Comparison of ENCODE assay signal across 14 cellular contexts in the genomic region with DNA sequence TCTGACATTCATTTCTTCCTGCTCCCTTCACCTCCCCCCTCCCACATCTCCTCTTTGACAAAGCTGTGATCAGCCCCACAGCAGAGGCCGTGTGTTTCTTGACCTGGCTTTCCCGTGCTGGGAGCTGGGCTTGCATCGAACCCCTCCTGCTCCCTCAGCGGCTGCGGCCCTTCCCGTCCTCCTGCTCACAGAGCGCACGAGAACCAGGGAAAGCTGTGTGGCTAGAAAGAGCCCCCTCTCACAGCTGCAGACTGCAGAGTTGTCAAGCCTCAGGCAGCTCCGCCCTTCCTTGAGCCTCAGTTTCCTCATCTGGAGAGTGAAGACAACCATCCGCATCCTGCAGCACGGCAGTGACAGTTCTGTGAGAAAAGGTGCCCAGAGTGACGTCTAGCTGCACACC.
"Had no signal": no experiment of that assay in that cellular context is flagged by ENCODE, and none has a peak within 500 bp of the region (broad histone marks: within the 10 kb centered on the region; RNA-seq: fewer than 3 reads in every experiment).

No MANE protein-coding gene starts in this region.

- H3K4me1 ChIP-seq: vagina had no signal

- FAIRE-seq: TTC549 had no signal

- H3K4me3 Mint-ChIP-seq: activated naive CD8-positive, alpha-beta T cell; activated T-cell treated with anti-CD3 and anti-CD28 coated beads, Interleukin-2, amount 50 U/mL, for 4 hours; nephron; T-helper 1 cell treated with Interleukin-12 subunit alpha and Interleukin-12 subunit beta and Interleukin-4 antibody, amounts not matched to agents 30 μg/mL and 1 μg/mL, for 36 hours had no signal

- DNase-seq: activated CD4-positive, alpha-beta T cell treated with anti-CD3 and anti-CD28 coated beads, Interleukin-2, amount 50 U/mL, for 1 hour; activated gamma-delta T cell; activated T-cell treated with anti-CD3 and anti-CD28 coated beads, Interleukin-2, amount 50 U/mL, for 4 hours; left colon; stimulated activated CD4-positive, alpha-beta T cell treated with anti-CD3 and anti-CD28 coated beads, Interleukin-15, amount 100 ng/mL, for 24 hours; stimulated activated CD4-positive, alpha-beta T cell treated with anti-CD3 and anti-CD28 coated beads, Interleukin-4, amount 100 ng/mL, for 4 hours; stimulated activated naive CD8-positive, alpha-beta T cell treated with anti-CD3 and anti-CD28 coated beads, Interleukin-15, amount 100 ng/mL, for 72 hours had no signal

- H3K4me3 ChIP-seq: dorsolateral prefrontal cortex, esophagus muscularis mucosa, vagina had no signal

- H3K27ac ChIP-seq: dorsolateral prefrontal cortex, esophagus muscularis mucosa, vagina had no signal

- ATAC-seq: activated T-cell treated with anti-CD3 and anti-CD28 coated beads, Interleukin-2, amount 50 U/mL, for 4 hours; stimulated activated naive CD8-positive, alpha-beta T cell treated with anti-CD3 and anti-CD28 coated beads, Interleukin-15, amount 100 ng/mL, for 72 hours had no signal

- H3K27ac Mint-ChIP-seq: activated naive CD8-positive, alpha-beta T cell; nephron; stimulated activated naive CD8-positive, alpha-beta T cell treated with anti-CD3 and anti-CD28 coated beads, Interleukin-15, amount 100 ng/mL, for 72 hours; T-helper 1 cell treated with Interleukin-12 subunit alpha and Interleukin-12 subunit beta and Interleukin-4 antibody, amounts not matched to agents 30 μg/mL and 1 μg/mL, for 36 hours had no signal

- H3K36me3 ChIP-seq: esophagus muscularis mucosa, vagina had no signal

- H3K4me1 Mint-ChIP-seq: nephron had no signal

- H3K27me3 ChIP-seq: vagina had no signal

- H3K9me3 ChIP-seq: vagina had no signal
